Comparison of ENCODE assay signal across 1 cellular context in genomic region chr9:131700765-131701433, GRCh38.
TF ChIP-seq lines count a peak whose summit lies in the region.

No MANE protein-coding gene starts in this region.

TF ChIP-seq in K562, 482 proteins besides CTCF, POLR2A, EP300 and RAD21 (continued from another document):
- TF ChIP-seq ELF2 (CRISPR knock-in tag; IDR thresholded peaks at IDR 0.05) (no peak), C11orf30 (IDR thresholded peaks at IDR 0.05; ENCODE audit: low read depth) (peak; percentile 81), OTX1 (CRISPR knock-in tag; IDR thresholded peaks at IDR 0.05) (no peak), ZNF384 (IDR thresholded peaks at IDR 0.05; ENCODE audit: low read depth, low read length) (no peak), ZBTB33 (CRISPR knock-in tag; IDR thresholded peaks at IDR 0.05) (no peak), ZC3H4 (CRISPR knock-in tag; IDR thresholded peaks at IDR 0.05; ENCODE audit: borderline replicate concordance) (no peak), ZBTB26 (CRISPR knock-in tag; IDR thresholded peaks at IDR 0.05) (no peak), MAFG (tag; conservative IDR thresholded peaks at IDR 0.05) (peak; percentile 77), SREBF2 (CRISPR knock-in tag; IDR thresholded peaks at IDR 0.05) (no peak), ZNF316 (IDR thresholded peaks at IDR 0.05) (peak; percentile 88), MAFK (IDR thresholded peaks at IDR 0.05; ENCODE audit: low read length) (peak; percentile 72)
